Comparison of ENCODE assay signal across 1 cellular context in genomic region chrX:71095971-71096701, GRCh38.
TF ChIP-seq lines count a peak whose summit lies in the region.

No MANE protein-coding gene starts in this region.

TF ChIP-seq in GM12878, 131 proteins besides CTCF, POLR2A, EP300 and RAD21:
- 0 out of 2 replicates have a peak, but pooled peaks have one; percentile 12 for TF ChIP-seq LARP7 (IDR thresholded peaks at IDR 0.05)
- no peak for TF ChIP-seq CHD1 (IDR thresholded peaks at IDR 0.05; ENCODE audit: low read depth, low read length)
- TF ChIP-seq ZNF24 (IDR thresholded peaks at IDR 0.05): no peak
- 0 out of 2 replicates have a peak, but pooled peaks have one; percentile 12 for TF ChIP-seq MXI1 (IDR thresholded peaks at IDR 0.05; ENCODE audit: low read depth, low read length)
- TF ChIP-seq, protein P1, sequence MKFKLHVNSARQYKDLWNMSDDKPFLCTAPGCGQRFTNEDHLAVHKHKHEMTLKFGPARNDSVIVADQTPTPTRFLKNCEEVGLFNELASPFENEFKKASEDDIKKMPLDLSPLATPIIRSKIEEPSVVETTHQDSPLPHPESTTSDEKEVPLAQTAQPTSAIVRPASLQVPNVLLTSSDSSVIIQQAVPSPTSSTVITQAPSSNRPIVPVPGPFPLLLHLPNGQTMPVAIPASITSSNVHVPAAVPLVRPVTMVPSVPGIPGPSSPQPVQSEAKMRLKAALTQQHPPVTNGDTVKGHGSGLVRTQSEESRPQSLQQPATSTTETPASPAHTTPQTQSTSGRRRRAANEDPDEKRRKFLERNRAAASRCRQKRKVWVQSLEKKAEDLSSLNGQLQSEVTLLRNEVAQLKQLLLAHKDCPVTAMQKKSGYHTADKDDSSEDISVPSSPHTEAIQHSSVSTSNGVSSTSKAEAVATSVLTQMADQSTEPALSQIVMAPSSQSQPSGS (IDR thresholded peaks at IDR 0.05; ENCODE audit: low read length): no peak
- 0 out of 2 replicates have a peak, but pooled peaks have one; percentile 15 for TF ChIP-seq NBN (IDR thresholded peaks at IDR 0.05)
TF ChIP-seq in GM12878: peak in this region for 3.
